In the genomic region with DNA sequence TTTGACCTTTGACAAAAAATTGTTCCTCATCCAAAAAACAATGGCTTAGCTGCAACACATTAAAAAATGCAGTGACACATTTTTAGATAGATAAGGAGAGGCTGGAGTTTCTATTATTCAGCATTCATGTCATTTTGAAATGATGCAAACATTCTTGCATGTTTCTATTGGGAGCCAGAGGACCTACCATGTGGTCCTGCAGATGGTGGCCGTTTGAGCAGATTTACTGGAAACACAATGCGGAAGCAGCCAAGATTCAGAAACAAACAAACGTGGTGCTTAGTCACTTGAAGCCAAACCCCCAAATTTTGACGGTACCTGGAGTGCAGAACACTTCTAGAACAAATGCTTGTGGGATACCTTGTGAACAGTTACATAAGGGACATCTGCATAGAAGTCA, we compare ENCODE assay signal across 28 cellular contexts.
"Had no signal": no experiment of that assay in that cellular context is flagged by ENCODE, and none has a peak within 500 bp of the region (broad histone marks: within the 10 kb centered on the region; RNA-seq: fewer than 3 reads in every experiment).

No MANE protein-coding gene starts in this region.

- H3K4me3 Mint-ChIP-seq: stimulated activated effector memory CD8-positive, alpha-beta T cell treated with anti-CD3 and anti-CD28 coated beads, Interleukin-12 subunit alpha, Interleukin-12 subunit beta, amount 100 ng/mL, for 72 hours; stimulated activated memory B cell treated with anti-CD40 and anti-IgM and Interleukin-4, amounts not matched to agents 10 μg/mL and 1 μg/mL and 100 μg/mL, for 72 hours; stimulated activated naive B cell treated with anti-CD40 and anti-IgM and Interleukin-4, amounts not matched to agents 10 μg/mL and 1 μg/mL and 100 μg/mL, for 72 hours; stimulated activated naive CD8-positive, alpha-beta T cell treated with anti-CD3 and anti-CD28 coated beads, Interleukin-15, amount 100 ng/mL, for 72 hours; stimulated activated naive CD8-positive, alpha-beta T cell treated with anti-CD3 and anti-CD28 coated beads, Interleukin-15, Interleukin-2, amounts not matched to agents 100 ng/mL and 50 ng/mL, for 24 hours; type B pancreatic cell had no signal

- H3K27me3 Mint-ChIP-seq: stimulated activated memory B cell treated with anti-CD40 and anti-IgM and Interleukin-4, amounts not matched to agents 10 μg/mL and 1 μg/mL and 100 μg/mL, for 72 hours; stimulated activated naive B cell treated with anti-CD40 and anti-IgM and Interleukin-4, amounts not matched to agents 10 μg/mL and 1 μg/mL and 100 μg/mL, for 72 hours; stimulated activated naive CD8-positive, alpha-beta T cell treated with anti-CD3 and anti-CD28 coated beads, Interleukin-15, amount 100 ng/mL, for 72 hours; stimulated activated naive CD8-positive, alpha-beta T cell treated with anti-CD3 and anti-CD28 coated beads, Interleukin-15, Interleukin-2, amounts not matched to agents 100 ng/mL and 50 ng/mL, for 24 hours; type B pancreatic cell had no signal

- H3K27ac Mint-ChIP-seq: stimulated activated effector memory CD8-positive, alpha-beta T cell treated with anti-CD3 and anti-CD28 coated beads, Interleukin-12 subunit alpha, Interleukin-12 subunit beta, amount 100 ng/mL, for 72 hours; stimulated activated memory B cell treated with anti-CD40 and anti-IgM and Interleukin-4, amounts not matched to agents 10 μg/mL and 1 μg/mL and 100 μg/mL, for 72 hours; stimulated activated naive B cell treated with anti-CD40 and anti-IgM and Interleukin-4, amounts not matched to agents 10 μg/mL and 1 μg/mL and 100 μg/mL, for 72 hours; stimulated activated naive CD8-positive, alpha-beta T cell treated with anti-CD3 and anti-CD28 coated beads, Interleukin-15, amount 100 ng/mL, for 72 hours; stimulated activated naive CD8-positive, alpha-beta T cell treated with anti-CD3 and anti-CD28 coated beads, Interleukin-15, Interleukin-2, amounts not matched to agents 100 ng/mL and 50 ng/mL, for 24 hours; type B pancreatic cell had no signal

- H3K36me3 Mint-ChIP-seq: stimulated activated effector memory CD8-positive, alpha-beta T cell treated with anti-CD3 and anti-CD28 coated beads, Interleukin-12 subunit alpha, Interleukin-12 subunit beta, amount 100 ng/mL, for 72 hours; stimulated activated memory B cell treated with anti-CD40 and anti-IgM and Interleukin-4, amounts not matched to agents 10 μg/mL and 1 μg/mL and 100 μg/mL, for 72 hours; stimulated activated naive B cell treated with anti-CD40 and anti-IgM and Interleukin-4, amounts not matched to agents 10 μg/mL and 1 μg/mL and 100 μg/mL, for 72 hours; type B pancreatic cell had no signal

- H3K27me3 ChIP-seq: stomach, suprapubic skin, testis, thyroid gland, tibial artery, tibial nerve, transverse colon, upper lobe of left lung, upper lobe of right lung, uterus, vagina had no signal

- H3K9me3 Mint-ChIP-seq: type B pancreatic cell had no signal

- H3K4me1 Mint-ChIP-seq: stimulated activated effector memory CD8-positive, alpha-beta T cell treated with anti-CD3 and anti-CD28 coated beads, Interleukin-12 subunit alpha, Interleukin-12 subunit beta, amount 100 ng/mL, for 72 hours; stimulated activated memory B cell treated with anti-CD40 and anti-IgM and Interleukin-4, amounts not matched to agents 10 μg/mL and 1 μg/mL and 100 μg/mL, for 72 hours; stimulated activated naive B cell treated with anti-CD40 and anti-IgM and Interleukin-4, amounts not matched to agents 10 μg/mL and 1 μg/mL and 100 μg/mL, for 72 hours; stimulated activated naive CD8-positive, alpha-beta T cell treated with anti-CD3 and anti-CD28 coated beads, Interleukin-15, amount 100 ng/mL, for 72 hours had no signal

- DNase-seq: stimulated activated CD4-positive, alpha-beta T cell treated with anti-CD3 and anti-CD28 coated beads, Interleukin-2, amount 100 ng/mL, for 48 hours; stimulated activated CD4-positive, alpha-beta T cell treated with anti-CD3 and anti-CD28 coated beads, Interleukin-4, amount 100 ng/mL, for 1 hour; stimulated activated CD4-positive, alpha-beta T cell treated with anti-CD3 and anti-CD28 coated beads, Interleukin-4, amount 100 ng/mL, for 24 hours; stimulated activated CD4-positive, alpha-beta T cell treated with anti-CD3 and anti-CD28 coated beads, Interleukin-4, amount 100 ng/mL, for 4 hours; stimulated activated CD8-positive, alpha-beta memory T cell treated with anti-CD3 and anti-CD28 coated beads, Interleukin-4, amount 100 ng/mL, for 48 hours; stimulated activated naive B cell treated with anti-CD40 and anti-IgM and Interleukin-4, amounts not matched to agents 10 μg/mL and 1 μg/mL and 100 μg/mL, for 72 hours; stimulated activated naive CD4-positive, alpha-beta T cell; stimulated activated naive CD4-positive, alpha-beta T cell treated with Interleukin-2 at 50 U/mL for 16 hours; stimulated activated naive CD8-positive, alpha-beta T cell treated with anti-CD3 and anti-CD28 coated beads, Interleukin-15, amount 100 ng/mL, for 72 hours; stimulated activated naive CD8-positive, alpha-beta T cell treated with anti-CD3 and anti-CD28 coated beads, Interleukin-15, Interleukin-2, amounts not matched to agents 100 U/mL and 50 U/mL, for 24 hours; stomach; substantia nigra; testis; thyroid gland; tibial artery; transverse colon; upper lobe of left lung; upper lobe of right lung; uterus had no signal

- H3K4me3 ChIP-seq: stomach, suprapubic skin, testis, thoracic aorta, thyroid gland, tibial artery, tibial nerve, transverse colon, upper lobe of left lung, upper lobe of right lung, uterus, vagina had no signal

- FAIRE-seq: urothelium cell line had no signal

- ATAC-seq: stimulated activated effector memory CD8-positive, alpha-beta T cell treated with anti-CD3 and anti-CD28 coated beads, Interleukin-12 subunit alpha, Interleukin-12 subunit beta, amount 100 ng/mL, for 72 hours; stimulated activated memory B cell treated with anti-CD40 and anti-IgM and Interleukin-4, amounts not matched to agents 10 μg/mL and 1 μg/mL and 100 μg/mL, for 72 hours; stimulated activated naive B cell treated with anti-CD40 and anti-IgM and Interleukin-4, amounts not matched to agents 10 μg/mL and 1 μg/mL and 100 μg/mL, for 72 hours; stimulated activated naive CD8-positive, alpha-beta T cell treated with anti-CD3 and anti-CD28 coated beads, Interleukin-15, amount 100 ng/mL, for 72 hours; stimulated activated naive CD8-positive, alpha-beta T cell treated with anti-CD3 and anti-CD28 coated beads, Interleukin-15, Interleukin-2, amounts not matched to agents 100 U/mL and 50 U/mL, for 24 hours; upper lobe of right lung had no signal

- H3K36me3 ChIP-seq: stomach, suprapubic skin, thoracic aorta, thyroid gland, tibial nerve, transverse colon, upper lobe of left lung, upper lobe of right lung, vagina had no signal
